ENCODE assay signal across 8 cellular contexts in the genomic region with DNA sequence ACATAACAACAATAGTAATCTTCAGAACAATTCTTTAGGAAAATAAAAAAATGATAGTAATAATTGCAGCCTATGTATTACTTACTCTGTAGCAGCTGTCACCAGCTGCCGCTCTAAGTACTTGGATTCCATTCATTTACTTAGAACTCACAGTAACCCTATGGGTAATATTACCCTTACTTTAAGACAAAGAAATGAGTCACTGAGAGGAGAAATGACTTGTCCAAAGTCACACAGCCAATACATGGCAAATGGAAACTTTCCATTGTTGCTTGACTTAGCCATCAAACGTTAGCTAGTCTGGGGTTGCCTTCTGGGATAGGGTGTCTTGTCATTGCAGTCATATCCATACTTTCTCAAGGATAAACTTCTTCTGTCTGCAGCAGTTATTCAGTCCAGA. TPM values are rescaled to one million over a fixed set of nuclear protein-coding genes. Genes with fewer than 3 reads are reported as not detected.
DNase-seq lines count a peak whose midpoint lies in the region; ATAC-seq and TF ChIP-seq lines count a peak whose summit lies in the region.

No MANE protein-coding gene starts in this region.

- no peak overlapping the region for H3K4me3 ChIP-seq in fibroblast of mammary gland (ENCODE audit: control insufficient read depth, low read depth, low read length)
- no peak overlapping the region for H3K4me3 ChIP-seq in right atrium auricular region

- peak; percentile 31 for DNase-seq in fibroblast of mammary gland (ENCODE audit: low read depth)
- no peak for DNase-seq in stimulated activated naive CD4-positive, alpha-beta T cell (lab: John Stamatoyannopoulos, UW)
- no peak for DNase-seq in posterior vena cava (ENCODE audit: low spot score)
- DNase-seq in GM13976 (ENCODE audit: low spot score), result no peak
- DNase-seq in right atrium auricular region (ENCODE audit: low spot score), result no peak

- H3K4me1 ChIP-seq in right atrium auricular region, result peaks cover 0 to 67% of the 10 kb centered on the region in 2 donors

- no peak overlapping the region for H3K27ac ChIP-seq in right atrium auricular region

- no peaks in the 10 kb centered on the region for H3K36me3 ChIP-seq in right atrium auricular region

- no peak for TF ChIP-seq CTCF in fibroblast of mammary gland (conservative IDR thresholded peaks at IDR 0.05; ENCODE audit: control insufficient read depth, insufficient read depth, low read depth, low read length)
- no peak for TF ChIP-seq CTCF in GM13976 (IDR thresholded peaks at IDR 0.05; ENCODE audit: borderline replicate concordance, control extremely low read depth, extremely low read depth, insufficient read depth, missing control alignments)
- no peak for TF ChIP-seq CTCF in right atrium auricular region (IDR thresholded peaks at IDR 0.05)

- ATAC-seq in GM18517 (IDR thresholded peaks at IDR 0.05; ENCODE audit: unreplicated experiment) (peak; percentile 55), GM21529 (IDR thresholded peaks at IDR 0.05; ENCODE audit: unreplicated experiment) (peak; percentile 57), HG03521 (IDR thresholded peaks at IDR 0.05; ENCODE audit: unreplicated experiment) (peak; percentile 22)

- no peaks in the 10 kb centered on the region for H3K9me3 ChIP-seq in right atrium auricular region

- in situ Hi-C loops in GM13976 (cut with MboI; ENCODE audit: low sequenced_read_pairs, unreplicated experiment), result no loop called here

- intact Hi-C loops in posterior vena cava (cut with DNase I), result loop anchor here in 1 of 2 donors (10.0 kb wide), 1 partner anchor 225 kb away; no protein-coding TSS in a partner anchor

- no peaks in the 10 kb centered on the region for H3K27me3 ChIP-seq in right atrium auricular region

RNA-seq across cellular contexts. Expression of gene CCNY, which starts 3.6 kb away (rescaled TPM):
- total RNA-seq in posterior vena cava (10 to 100 TPM; 65.8 to 66.4 TPM), right atrium auricular region (10 to 100 TPM; 35.6 to 58.1 TPM)
